Comparison of ENCODE assay signal across 20 cellular contexts in genomic region chr5:52895572-52896296, GRCh38.
DNase-seq lines count a peak whose midpoint lies in the region; ATAC-seq and TF ChIP-seq lines count a peak whose summit lies in the region.
"Had no signal": no experiment of that assay in that cellular context is flagged by ENCODE, and none has a peak within 500 bp of the region (broad histone marks: within the 10 kb centered on the region; RNA-seq: fewer than 3 reads in every experiment).

No MANE protein-coding gene starts in this region.

- peaks cover 20% of the 10 kb centered on the region for H3K36me3 Mint-ChIP-seq in osteocyte (ENCODE audit: unreplicated experiment)
- H3K36me3 Mint-ChIP-seq: IgD-negative memory B cell had no signal

- no peaks in the 10 kb centered on the region for H3K9me3 Mint-ChIP-seq in osteocyte (ENCODE audit: unreplicated experiment)
- H3K9me3 Mint-ChIP-seq: H9; IgD-negative memory B cell; natural killer cell treated with Interleukin-12 subunit alpha and Interleukin-12 subunit beta and Interleukin-15 and Interleukin-18, amount 100 ng/mL, for 72 hours had no signal

- no peak for TF ChIP-seq POLR2A in esophagus squamous epithelium (IDR thresholded peaks at IDR 0.05)

- H3K36me3 ChIP-seq in right atrium auricular region (no peaks in the 10 kb centered on the region), esophagus squamous epithelium (peaks cover 0 to 4% (median 0%) of the 10 kb centered on the region in 3 donors), upper lobe of right lung (peaks cover 13% of the 10 kb centered on the region)
- H3K36me3 ChIP-seq: breast epithelium had no signal

- H3K4me1 ChIP-seq in right atrium auricular region: peaks cover 0 to 42% of the 10 kb centered on the region in 2 donors
- peaks cover 0 to 48% (median 17%) of the 10 kb centered on the region in 3 donors for H3K4me1 ChIP-seq in esophagus squamous epithelium
- peaks cover 21% of the 10 kb centered on the region for H3K4me1 ChIP-seq in upper lobe of right lung
- H3K4me1 ChIP-seq: breast epithelium had no signal

- TF ChIP-seq CTCF in right atrium auricular region (IDR thresholded peaks at IDR 0.05): no peak
- no peak for TF ChIP-seq CTCF in esophagus squamous epithelium (IDR thresholded peaks at IDR 0.05)
- TF ChIP-seq CTCF in osteocyte (IDR thresholded peaks at IDR 0.05): no peak
- TF ChIP-seq CTCF in upper lobe of right lung (IDR thresholded peaks at IDR 0.05): no peak

- DNase-seq in right atrium auricular region (ENCODE audit: low spot score) (no peak), cardiac septum (ENCODE audit: low spot score) (no peak), esophagus squamous epithelium (lab: John Stamatoyannopoulos, UW) (no peak), osteocyte (ENCODE audit: extremely low spot score, unreplicated experiment) (no peak), upper lobe of right lung (no peak), occipital lobe (lab: John Stamatoyannopoulos, UW) (no peak), NCI-H1694 (lab: John Stamatoyannopoulos, UW) (no peak), inferior parietal cortex (ENCODE audit: extremely low spot score) (no peak)
- DNase-seq: ACHN; activated CD4-positive, alpha-beta T cell treated with anti-CD3 and anti-CD28 coated beads for 48 hours; activated naive CD4-positive, alpha-beta T cell treated with anti-CD3 and anti-CD28 coated beads, Interleukin-2, amount 50 U/mL, for 16 hours; activated T-cell treated with anti-CD3 and anti-CD28 coated beads for 4 hours; Calu3; GDM1; H9; left colon; stimulated activated CD4-positive, alpha-beta T cell treated with anti-CD3 and anti-CD28 coated beads, Interleukin-4, amount 100 ng/mL, for 4 hours had no signal

- H3K27ac Mint-ChIP-seq in osteocyte (ENCODE audit: unreplicated experiment): peak overlapping the region; percentile 63
- H3K27ac Mint-ChIP-seq: IgD-negative memory B cell; natural killer cell treated with Interleukin-12 subunit alpha and Interleukin-12 subunit beta and Interleukin-15 and Interleukin-18, amount 100 ng/mL, for 72 hours had no signal

- no peak for ATAC-seq in upper lobe of right lung
- ATAC-seq: left colon; natural killer cell treated with Interleukin-12 subunit alpha and Interleukin-12 subunit beta and Interleukin-15 and Interleukin-18, amount 100 ng/mL, for 72 hours had no signal

- H3K27me3 Mint-ChIP-seq in osteocyte (ENCODE audit: unreplicated experiment): no peaks in the 10 kb centered on the region

- H3K27ac ChIP-seq in right atrium auricular region (peak overlapping the region; percentile 32 to 52), esophagus squamous epithelium (peak overlapping the region in 3 of 4 donors; percentile 53 to 75 (median 64)), upper lobe of right lung (peak overlapping the region; percentile 65)
- H3K27ac ChIP-seq: breast epithelium had no signal

- no peak overlapping the region for H3K4me3 ChIP-seq in right atrium auricular region
- no peak overlapping the region for H3K4me3 ChIP-seq in esophagus squamous epithelium
- H3K4me3 ChIP-seq in upper lobe of right lung: no peak overlapping the region
- H3K4me3 ChIP-seq: breast epithelium had no signal

- intact Hi-C loops in cardiac septum (cut with DNase I): no loop called here
- intact Hi-C loops in esophagus squamous epithelium (cut with DNase I): no loop called here
- intact Hi-C loops in upper lobe of right lung (cut with DNase I): no loop called here

- H3K27me3 ChIP-seq in right atrium auricular region (no peaks in the 10 kb centered on the region), esophagus squamous epithelium (no peaks in the 10 kb centered on the region), upper lobe of right lung (no peaks in the 10 kb centered on the region)
- H3K27me3 ChIP-seq: breast epithelium had no signal

- no peaks in the 10 kb centered on the region for H3K9me3 ChIP-seq in right atrium auricular region
- H3K9me3 ChIP-seq in esophagus squamous epithelium: no peaks in the 10 kb centered on the region
- H3K9me3 ChIP-seq in upper lobe of right lung: no peaks in the 10 kb centered on the region
- H3K9me3 ChIP-seq: breast epithelium had no signal

- no peak overlapping the region for H3K4me3 Mint-ChIP-seq in osteocyte (ENCODE audit: unreplicated experiment)
- H3K4me3 Mint-ChIP-seq: H9; IgD-negative memory B cell; natural killer cell treated with Interleukin-12 subunit alpha and Interleukin-12 subunit beta and Interleukin-15 and Interleukin-18, amount 100 ng/mL, for 72 hours had no signal

- 56 to 57% methylated on average over 4 of the region's 4 CpGs for WGBS in esophagus squamous epithelium, 2 donors

- H3K4me1 Mint-ChIP-seq in osteocyte (ENCODE audit: unreplicated experiment): peaks cover 75% of the 10 kb centered on the region
- H3K4me1 Mint-ChIP-seq: IgD-negative memory B cell had no signal
